In genomic region chr21:18252686-18253085, GRCh38 we compare ENCODE assay signal across 16 cellular contexts. TPM values are rescaled to one million over a fixed set of nuclear protein-coding genes. Genes with fewer than 3 reads are reported as not detected.
"Had no signal": no experiment of that assay in that cellular context is flagged by ENCODE, and none has a peak within 500 bp of the region (broad histone marks: within the 10 kb centered on the region; RNA-seq: fewer than 3 reads in every experiment).

No MANE protein-coding gene starts in this region.

- H3K4me1 ChIP-seq: adrenal gland, gastrocnemius medialis, left lung, prostate gland, uterus had no signal

- ATAC-seq: gastrocnemius medialis, left lung had no signal

- H3K4me3 ChIP-seq: adrenal gland, cardiac muscle cell, dorsolateral prefrontal cortex, left lung, prostate gland, tibial nerve, uterus had no signal

- DNase-seq: activated naive CD4-positive, alpha-beta T cell treated with anti-CD3 and anti-CD28 coated beads for 36 hours; adrenal gland; dorsolateral prefrontal cortex; endodermal cell; erythroblast; gastrocnemius medialis; mesendoderm; stimulated activated CD4-positive, alpha-beta T cell treated with anti-CD3 and anti-CD28 coated beads, Interleukin-2, amount 100 ng/mL, for 48 hours; stimulated activated naive CD4-positive, alpha-beta T cell; uterus had no signal

- H3K4me1 Mint-ChIP-seq: endodermal cell had no signal

- H3K36me3 ChIP-seq: adrenal gland, cardiac muscle cell, gastrocnemius medialis, left lung, prostate gland, tibial nerve, uterus had no signal

- H3K4me3 Mint-ChIP-seq: activated naive CD4-positive, alpha-beta T cell treated with anti-CD3 and anti-CD28 coated beads for 36 hours; endodermal cell; T-helper 2 cell treated with Interferon-gamma antibody and Interleukin-4, amounts not matched to agents 5 μg/mL and 100 μg/mL, for 36 hours had no signal

- H3K9me3 Mint-ChIP-seq: endodermal cell; T-helper 2 cell treated with Interferon-gamma antibody and Interleukin-4, amounts not matched to agents 5 μg/mL and 100 μg/mL, for 36 hours had no signal

- H3K9me3 ChIP-seq: adrenal gland, gastrocnemius medialis, left lung, prostate gland, tibial nerve, uterus had no signal

- H3K27ac Mint-ChIP-seq: activated naive CD4-positive, alpha-beta T cell treated with anti-CD3 and anti-CD28 coated beads for 36 hours; endodermal cell; T-helper 2 cell treated with Interferon-gamma antibody and Interleukin-4, amounts not matched to agents 5 μg/mL and 100 μg/mL, for 36 hours had no signal

- H3K27ac ChIP-seq: adrenal gland, cardiac muscle cell, dorsolateral prefrontal cortex, gastrocnemius medialis, left lung, prostate gland, tibial nerve, uterus had no signal

- H3K27me3 ChIP-seq: adrenal gland, gastrocnemius medialis, left lung, tibial nerve, uterus had no signal

RNA-seq across cellular contexts. Expression of gene CHODL, which starts 8.1 kb away (rescaled TPM):
- total RNA-seq: activated naive CD4-positive, alpha-beta T cell treated with anti-CD3 and anti-CD28 coated beads for 36 hours; gastrocnemius medialis; osteoblast had no signal
